16 cellular contexts compared by ENCODE assay signal in genomic region chr20:11822116-11822794, GRCh38.
A peak's percentile ranks its signal among the peaks of the same experiment; 100 is the strongest.
DNase-seq lines count a peak whose midpoint lies in the region; ATAC-seq and TF ChIP-seq lines count a peak whose summit lies in the region.
"Had no signal": no experiment of that assay in that cellular context is flagged by ENCODE, and none has a peak within 500 bp of the region (broad histone marks: within the 10 kb centered on the region; RNA-seq: fewer than 3 reads in every experiment).

No MANE protein-coding gene starts in this region.

- H3K14ac ChIP-seq in IMR-90 (replicated peaks; ENCODE audit: low read depth, low read length), result 0 out of 2 replicates have a peak overlapping the region, but pooled peaks have one; percentile 22
- no peak overlapping the region for H3K14ac ChIP-seq in mesenchymal stem cell (ENCODE audit: low read length in 2 of 2)

- peak; percentile 63 for ATAC-seq in IMR-90 (ENCODE audit: low read depth)

- H3K4ac ChIP-seq in IMR-90 (ENCODE audit: low read depth, low read length) (peak overlapping the region; percentile 34; the same call in 1 of the 2 replicates), mesenchymal stem cell (ENCODE audit: low read depth in 1 of 2, low read length in 2 of 2) (no peak overlapping the region)

- no peak overlapping the region for H2BK12ac ChIP-seq in mesenchymal stem cell (ENCODE audit: low read length in 2 of 2)

- H3K4me1 ChIP-seq in IMR-90 (ENCODE audit: control insufficient read depth, insufficient read depth, low read length), result peaks cover 2% of the 10 kb centered on the region
- no peaks in the 10 kb centered on the region for H3K4me1 ChIP-seq in mesenchymal stem cell (ENCODE audit: control insufficient read depth, insufficient read depth, low read depth, low read length)
- no peaks in the 10 kb centered on the region for H3K4me1 ChIP-seq in smooth muscle cell (ENCODE audit: low read depth)
- peaks cover 0 to 7% (median 2%) of the 10 kb centered on the region in 4 donors for H3K4me1 ChIP-seq in sigmoid colon
- H3K4me1 ChIP-seq: Peyer's patch had no signal

- TF ChIP-seq POLR2A in IMR-90 (IDR thresholded peaks at IDR 0.05; ENCODE audit: low read depth, low read length) (no peak), sigmoid colon (IDR thresholded peaks at IDR 0.05) (no peak)

- WGBS in IMR-90 (ENCODE audit: extremely low coverage in 2 of 2, insufficient read length in 1 of 2), 2 experiments, result no CpG with 5 or more reads among the region's 3 CpGs
- 93% methylated on average over 3 of the region's 3 CpGs for WGBS in mesenchymal stem cell
- 9% methylated on average over 3 of the region's 3 CpGs for WGBS in smooth muscle cell (ENCODE audit: low lambda C conversion rate)
- 20 to 69% methylated on average over 3 of the region's 3 CpGs for WGBS in sigmoid colon, 2 donors

- in situ Hi-C loops in IMR-90 (cut with MboI; ENCODE audit: low sequenced_read_pairs), result no loop called here

- H3K9me1 ChIP-seq in IMR-90 (ENCODE audit: insufficient read depth, low read length), result no peaks in the 10 kb centered on the region

- no peaks in the 10 kb centered on the region for H4K20me1 ChIP-seq in IMR-90 (ENCODE audit: insufficient read depth, low read length)
- H4K20me1 ChIP-seq in smooth muscle cell (ENCODE audit: low read depth), result no peaks in the 10 kb centered on the region

- H2AFZ ChIP-seq in IMR-90 (replicated peaks; ENCODE audit: low read length, poor library complexity) (no peak overlapping the region), mesenchymal stem cell (ENCODE audit: low read depth, low read length) (no peak overlapping the region), smooth muscle cell (ENCODE audit: low read depth) (no peak overlapping the region)

- DNase-seq in IMR-90 (peak; percentile 17), chondrocyte (ENCODE audit: low spot score) (no peak), mesenchymal stem cell (peak; percentile 15), smooth muscle cell (lab: John Stamatoyannopoulos, UW; ENCODE audit: unreplicated experiment) (no peak), Ammon's horn (ENCODE audit: low spot score) (no peak), SW 1271 (lab: John Stamatoyannopoulos, UW) (no peak), sigmoid colon (no peak)
- DNase-seq in activated CD4-positive, alpha-beta T cell treated with anti-CD3 and anti-CD28 coated beads, Interleukin-2, amount 10 ng/mL, durations not matched to agents 7 days and 5 days, result no peak
- DNase-seq: C1 segment of cervical spinal cord, GDM1, H7, Kasumi-1, NCI-H1092 treated with DMSO at 0.1 percent for 48 hours, NCI-H146, Peyer's patch had no signal

- TF ChIP-seq CTCF in IMR-90 (conservative IDR thresholded peaks at IDR 0.05; ENCODE audit: low read depth, low read length) (no peak), chondrocyte (IDR thresholded peaks at IDR 0.05) (no peak), smooth muscle cell (IDR thresholded peaks at IDR 0.05; ENCODE audit: borderline replicate concordance, insufficient read depth, poor library complexity, severe bottlenecking) (no peak), sigmoid colon (IDR thresholded peaks at IDR 0.05) (no peak)

- no peak overlapping the region; the same call in 1 of the 2 replicates for H3K18ac ChIP-seq in IMR-90 (ENCODE audit: low read depth, low read length)
- no peak overlapping the region for H3K18ac ChIP-seq in mesenchymal stem cell (ENCODE audit: low read depth in 1 of 2, low read length in 2 of 2)

- no peaks in the 10 kb centered on the region for H3K36me3 Mint-ChIP-seq in chondrocyte (ENCODE audit: low read depth)
- no peaks in the 10 kb centered on the region for H3K36me3 Mint-ChIP-seq in activated CD4-positive, alpha-beta T cell treated with anti-CD3 and anti-CD28 coated beads, Interleukin-2, amount 10 ng/mL, durations not matched to agents 7 days and 5 days (ENCODE audit: low read depth)

- dilution Hi-C loops in IMR-90 (cut with HindIII; ENCODE audit: low sequenced_read_pairs, unreplicated experiment), result no loop called here

- H3K4me3 ChIP-seq in IMR-90 (ENCODE audit: insufficient read depth, low read depth, low read length) (no peak overlapping the region), mesenchymal stem cell (ENCODE audit: insufficient read depth in 1 of 2, low read depth in 1 of 2, low read length in 2 of 2) (no peak overlapping the region), smooth muscle cell (no peak overlapping the region), sigmoid colon (no peak overlapping the region)
- H3K4me3 ChIP-seq: Peyer's patch had no signal

- H3K27me3 Mint-ChIP-seq in chondrocyte (ENCODE audit: low read depth), result no peaks in the 10 kb centered on the region
- H3K27me3 Mint-ChIP-seq in activated CD4-positive, alpha-beta T cell treated with anti-CD3 and anti-CD28 coated beads, Interleukin-2, amount 10 ng/mL, durations not matched to agents 7 days and 5 days, result no peaks in the 10 kb centered on the region

- H3K27ac Mint-ChIP-seq in chondrocyte (ENCODE audit: unreplicated experiment), result peak overlapping the region; percentile 69
- H3K27ac Mint-ChIP-seq in activated CD4-positive, alpha-beta T cell treated with anti-CD3 and anti-CD28 coated beads, Interleukin-2, amount 10 ng/mL, durations not matched to agents 7 days and 5 days, result no peak overlapping the region
- H3K27ac Mint-ChIP-seq: HFFc6 had no signal

- H3K27me3 ChIP-seq in IMR-90 (ENCODE audit: control insufficient read depth, insufficient read depth, low read length) (no peaks in the 10 kb centered on the region), mesenchymal stem cell (ENCODE audit: control insufficient read depth in 1 of 2, insufficient read depth in 1 of 2, low read length in 2 of 2) (no peaks in the 10 kb centered on the region), smooth muscle cell (ENCODE audit: low read depth) (no peaks in the 10 kb centered on the region), sigmoid colon (no peaks in the 10 kb centered on the region)
- H3K27me3 ChIP-seq: Peyer's patch had no signal

- H3F3A ChIP-seq in smooth muscle cell (ENCODE audit: low read depth), result peaks cover 18% of the 10 kb centered on the region

- peak overlapping the region; percentile 25; the same call in 1 of the 2 replicates for H4K91ac ChIP-seq in IMR-90 (ENCODE audit: insufficient read depth, low read depth, low read length)
- H4K91ac ChIP-seq in mesenchymal stem cell (ENCODE audit: low read length), result no peak overlapping the region

- no peak overlapping the region for H3K4me3 Mint-ChIP-seq in chondrocyte (ENCODE audit: unreplicated experiment)
- no peak overlapping the region for H3K4me3 Mint-ChIP-seq in activated CD4-positive, alpha-beta T cell treated with anti-CD3 and anti-CD28 coated beads, Interleukin-2, amount 10 ng/mL, durations not matched to agents 7 days and 5 days
- H3K4me3 Mint-ChIP-seq: HFFc6 had no signal

- no peak overlapping the region; the same call in 1 of the 2 replicates for H4K5ac ChIP-seq in IMR-90 (ENCODE audit: low read depth, low read length)

- no peak overlapping the region for H2AK9ac ChIP-seq in IMR-90 (replicated peaks; ENCODE audit: low read depth, low read length, poor library complexity)

- H4K8ac ChIP-seq in IMR-90 (ENCODE audit: low read depth in 2 of 2, low read length in 2 of 2) (peak overlapping the region; percentile 42 to 63; a peak in 2 of 4 replicates), mesenchymal stem cell (ENCODE audit: low read length) (no peak overlapping the region)

- H3K27ac ChIP-seq in IMR-90 (ENCODE audit: insufficient read depth, low read length) (peak overlapping the region; percentile 33; the same call in 1 of the 2 replicates), mesenchymal stem cell (ENCODE audit: low read length, poor library complexity, severe bottlenecking) (no peak overlapping the region), smooth muscle cell (ENCODE audit: low read depth) (peak overlapping the region; percentile 57), sigmoid colon (no peak overlapping the region)
- H3K27ac ChIP-seq: Peyer's patch had no signal

- H2BK5ac ChIP-seq in IMR-90 (ENCODE audit: low read depth, low read length, poor library complexity, severe bottlenecking) (peak overlapping the region; percentile 87), mesenchymal stem cell (ENCODE audit: low read depth, low read length, poor library complexity, severe bottlenecking) (no peak overlapping the region)

- no peaks in the 10 kb centered on the region for H3K36me3 ChIP-seq in IMR-90 (ENCODE audit: control insufficient read depth, insufficient read depth, low read length)
- H3K36me3 ChIP-seq in mesenchymal stem cell (ENCODE audit: control insufficient read depth in 1 of 2, insufficient read depth in 2 of 2, low read depth in 1 of 2, low read length in 2 of 2), result no peaks in the 10 kb centered on the region
- H3K36me3 ChIP-seq in smooth muscle cell (ENCODE audit: low read depth), result no peaks in the 10 kb centered on the region
- H3K36me3 ChIP-seq in sigmoid colon, result no peaks in the 10 kb centered on the region
- H3K36me3 ChIP-seq: Peyer's patch had no signal

- H2BK120ac ChIP-seq in IMR-90 (ENCODE audit: low read depth, low read length) (peak overlapping the region; percentile 59; the same call in 1 of the 2 replicates), mesenchymal stem cell (ENCODE audit: low read depth, low read length) (no peak overlapping the region)

- peak overlapping the region; percentile 85; the same call in 1 of the 2 replicates for H2BK20ac ChIP-seq in IMR-90 (ENCODE audit: low read depth, low read length)

- H3K4me2 ChIP-seq in IMR-90 (ENCODE audit: low read depth, low read length) (0 out of 2 replicates have a peak overlapping the region, but pooled peaks have one; percentile 12), mesenchymal stem cell (ENCODE audit: low read length, poor library complexity, severe bottlenecking) (no peak overlapping the region), smooth muscle cell (peak overlapping the region; percentile 32)

- BruUV-seq in IMR-90 (replicated peaks; lab: Mats Ljungman, UMichigan), result no TSS peak

- no peaks in the 10 kb centered on the region for H3K79me1 ChIP-seq in IMR-90 (ENCODE audit: low read depth in 1 of 2, low read length in 2 of 2)
- no peaks in the 10 kb centered on the region for H3K79me1 ChIP-seq in mesenchymal stem cell (replicated peaks; ENCODE audit: low read length, poor library complexity, severe bottlenecking)

- POLR2A ChIA-PET in IMR-90 (lab: Charles Lee; ENCODE audit: unreplicated experiment), result no interaction called here
- POLR2A ChIA-PET in activated CD4-positive, alpha-beta T cell treated with anti-CD3 and anti-CD28 coated beads, Interleukin-2, amount 10 ng/mL, durations not matched to agents 7 days and 5 days (lab: Charles Lee), result no interaction called here

- intact Hi-C loops in IMR-90 (cut with micrococcal nuclease) (no loop called here), sigmoid colon (cut with DNase I) (no loop called here)

- no peak for TF ChIP-seq RAD21 in IMR-90 (IDR thresholded peaks at IDR 0.05; ENCODE audit: low read length)

- H3K9me3 ChIP-seq in IMR-90 (ENCODE audit: control insufficient read depth, insufficient read depth, low read length) (no peaks in the 10 kb centered on the region), mesenchymal stem cell (ENCODE audit: control insufficient read depth, low read length) (peaks cover 3% of the 10 kb centered on the region), smooth muscle cell (replicated peaks; ENCODE audit: low read depth) (no peaks in the 10 kb centered on the region), sigmoid colon (no peaks in the 10 kb centered on the region)
- H3K9me3 ChIP-seq: Peyer's patch had no signal

- peak overlapping the region; percentile 52; the same call in 1 of the 2 replicates for H3K56ac ChIP-seq in IMR-90 (ENCODE audit: extremely low read depth, insufficient read depth, low read length)

- H3K9ac ChIP-seq in IMR-90 (ENCODE audit: low read depth, low read length) (no peak overlapping the region), mesenchymal stem cell (ENCODE audit: low read length) (no peak overlapping the region), smooth muscle cell (ENCODE audit: low read depth) (no peak overlapping the region)

- peaks cover 1% of the 10 kb centered on the region for H3K9me3 Mint-ChIP-seq in chondrocyte (ENCODE audit: low read depth)
- no peaks in the 10 kb centered on the region for H3K9me3 Mint-ChIP-seq in activated CD4-positive, alpha-beta T cell treated with anti-CD3 and anti-CD28 coated beads, Interleukin-2, amount 10 ng/mL, durations not matched to agents 7 days and 5 days
- H3K9me3 Mint-ChIP-seq: HFFc6 had no signal

- peaks cover 11% of the 10 kb centered on the region for H3K4me1 Mint-ChIP-seq in chondrocyte (ENCODE audit: low read depth)
- no peaks in the 10 kb centered on the region for H3K4me1 Mint-ChIP-seq in activated CD4-positive, alpha-beta T cell treated with anti-CD3 and anti-CD28 coated beads, Interleukin-2, amount 10 ng/mL, durations not matched to agents 7 days and 5 days

- CTCF ChIA-PET in IMR-90 (lab: Yijun Ruan, JAX), result interaction anchor here (0.7 to 1.1 kb wide), 3 partner anchors 13 to 66 kb away, joined by 3 to 4 read pairs (median 3); no protein-coding TSS in a partner anchor
- CTCF ChIA-PET in activated CD4-positive, alpha-beta T cell treated with anti-CD3 and anti-CD28 coated beads, Interleukin-2, amount 10 ng/mL, durations not matched to agents 7 days and 5 days (lab: Charles Lee), result interaction anchor here (0.6 kb wide), 1 partner anchor 338 kb away, joined by 4 read pairs; no protein-coding TSS in a partner anchor

- H2BK15ac ChIP-seq in IMR-90 (ENCODE audit: low read depth, low read length) (no peak overlapping the region; the same call in 2 of the 3 replicates), mesenchymal stem cell (ENCODE audit: low read depth, poor library complexity, severe bottlenecking) (no peak overlapping the region)

- no peak for TF ChIP-seq EP300 in sigmoid colon (IDR thresholded peaks at IDR 0.05)

- no peaks in the 10 kb centered on the region for H3K79me2 ChIP-seq in smooth muscle cell (ENCODE audit: low read depth)

- peak overlapping the region; percentile 83; the same call in 1 of the 2 replicates for H3K23ac ChIP-seq in IMR-90 (ENCODE audit: low read depth, low read length)
- no peak overlapping the region for H3K23ac ChIP-seq in mesenchymal stem cell (ENCODE audit: low read length in 2 of 2)

- no peak overlapping the region for H2AK5ac ChIP-seq in IMR-90 (ENCODE audit: low read depth, low read length)
- H2AK5ac ChIP-seq in mesenchymal stem cell (ENCODE audit: low read length, severe bottlenecking), result no peak overlapping the region

Comparison
In these comparisons a context has a peak if more than half of its experiments do, and no peak if none do; other contexts are left out.
1. DNase-seq: peak in IMR-90 (single experiment) and mesenchymal stem cell (single experiment); none in chondrocyte (single experiment), smooth muscle cell (single experiment), Ammon's horn (single experiment), activated CD4-positive, alpha-beta T cell treated with anti-CD3 and anti-CD28 coated beads, Interleukin-2, amount 10 ng/mL, durations not matched to agents 7 days and 5 days (single experiment), SW 1271 (0 of 2) and sigmoid colon (single experiment).
2. H3K27ac ChIP-seq: peak in IMR-90 (single experiment) and smooth muscle cell (single experiment); none in mesenchymal stem cell (single experiment) and sigmoid colon (0 of 4).